In the genomic region with DNA sequence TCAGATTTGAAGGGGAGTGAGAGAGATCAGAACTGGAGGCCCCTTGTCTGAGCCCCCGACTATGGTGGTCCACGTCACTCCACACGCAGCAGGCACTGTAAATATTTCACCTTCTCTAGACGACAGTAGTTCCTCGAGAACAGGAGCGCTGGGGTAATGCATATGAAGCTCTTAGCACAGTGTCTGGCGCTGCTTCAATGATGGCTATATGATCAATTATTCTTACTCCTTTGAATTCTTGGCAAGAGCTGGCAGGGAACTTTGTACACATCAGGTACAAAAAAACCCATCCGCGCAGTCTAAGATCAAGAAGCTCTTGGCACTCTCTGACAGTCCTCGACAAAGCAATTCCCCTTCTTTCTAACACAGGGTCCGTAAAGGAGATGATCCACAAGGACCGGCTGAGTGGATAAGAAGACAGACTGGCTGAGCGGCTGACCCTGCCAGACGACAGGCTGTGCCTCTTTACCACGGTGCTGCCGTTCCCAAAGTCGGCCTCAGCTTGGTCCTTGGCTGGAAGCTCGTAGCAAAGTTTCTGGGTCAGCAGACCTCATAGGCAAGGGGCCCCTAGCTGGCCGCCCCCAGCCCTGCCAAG, we compare ENCODE assay signal across 8 cellular contexts. TPM values are rescaled to one million over a fixed set of nuclear protein-coding genes. Genes with fewer than 3 reads are reported as not detected.
DNase-seq lines count a peak whose midpoint lies in the region; ATAC-seq, FAIRE-seq and TF ChIP-seq lines count a peak whose summit lies in the region.

No MANE protein-coding gene starts in this region.

- H3K4me3 ChIP-seq in KMS-11 (IDR thresholded peaks at IDR 0.05; ENCODE audit: insufficient read depth, low read depth, low read length) (no peak overlapping the region), mammary epithelial cell (replicated peaks in 1 of 3; ENCODE audit: insufficient read depth in 1 of 3, low read depth in 2 of 3, low read length in 3 of 3) (no peak overlapping the region)

- FAIRE-seq in GM12891 (lab: Jason Lieb, UNC), result peak; percentile 35

- H3K9ac ChIP-seq in KMS-11 (peak overlapping the region; percentile 93), mammary epithelial cell (ENCODE audit: insufficient read depth, low read length) (no peak overlapping the region)

- TF ChIP-seq CTCF in KMS-11 (conservative IDR thresholded peaks at IDR 0.05; ENCODE audit: low read depth, low read length) (no peak), mammary epithelial cell (conservative IDR thresholded peaks at IDR 0.05 in 1 of 2, IDR thresholded peaks at IDR 0.05 in 1 of 2; ENCODE audit: extremely low read depth in 1 of 2, insufficient read depth in 1 of 2, low read depth in 1 of 2, low read length in 2 of 2) (no peak)

- in situ Hi-C loops in mammary epithelial cell (cut with MboI; ENCODE audit: low sequenced_read_pairs in 2 of 2), result loop anchor here in 1 of 2 donors (10.0 kb wide), 1 partner anchor 46 kb away; no protein-coding TSS in a partner anchor

- dilution Hi-C loops in mammary epithelial cell (cut with HindIII; ENCODE audit: low sequenced_read_pairs), result loop anchor here (5.0 kb wide), 1 partner anchor 48 kb away; no protein-coding TSS in a partner anchor

- H3K9me3 ChIP-seq in mammary epithelial cell (replicated peaks; ENCODE audit: insufficient read depth, low read length), result no peaks in the 10 kb centered on the region

- intact Hi-C loops in mammary epithelial cell (cut with micrococcal nuclease), result loop anchor here (2.0 kb wide), 1 partner anchor 30 kb away; no protein-coding TSS in a partner anchor

- H3K27ac Mint-ChIP-seq in memory B cell, result peak overlapping the region; percentile 97

- H3K4me2 ChIP-seq in KMS-11 (peak overlapping the region; percentile 65), mammary epithelial cell (ENCODE audit: insufficient read depth, low read depth, low read length) (peak overlapping the region; percentile 83)

- peaks cover 4% of the 10 kb centered on the region for H3K36me3 Mint-ChIP-seq in memory B cell

- ATAC-seq in memory B cell (ENCODE audit: low read depth) (no peak), HG03135 (IDR thresholded peaks at IDR 0.05; ENCODE audit: unreplicated experiment) (no peak)

- H3K9me3 Mint-ChIP-seq in memory B cell, result no peaks in the 10 kb centered on the region

- DNase-seq in GM12891 (ENCODE audit: insufficient read length, low spot score) (no peak), mammary epithelial cell (no peak), memory B cell (ENCODE audit: low spot score in 2 of 2) (no peak), NCI-H2081 (lab: John Stamatoyannopoulos, UW) (no peak)
- no peak for DNase-seq in effector CD4-positive, alpha-beta T cell
- no peak for DNase-seq in activated CD8-positive, alpha-beta memory T cell treated with anti-CD3 and anti-CD28 coated beads, Interleukin-2, amount 50 U/mL, for 48 hours

- H3K36me3 ChIP-seq in KMS-11 (ENCODE audit: insufficient read depth), result no peaks in the 10 kb centered on the region
- H3K36me3 ChIP-seq in mammary epithelial cell (ENCODE audit: insufficient read depth, low read length), result no peaks in the 10 kb centered on the region

- no TSS peak for BruUV-seq in mammary epithelial cell (replicated peaks; lab: Mats Ljungman, UMichigan)

- H4K20me1 ChIP-seq in KMS-11 (ENCODE audit: insufficient read depth), result no peaks in the 10 kb centered on the region
- no peaks in the 10 kb centered on the region for H4K20me1 ChIP-seq in mammary epithelial cell (ENCODE audit: insufficient read depth, low read length)

- 54% methylated on average over 17 of the region's 19 CpGs for WGBS in mammary epithelial cell (ENCODE audit: low coverage, missing lambda C conversion rate)

- H3K27me3 Mint-ChIP-seq in memory B cell, result no peaks in the 10 kb centered on the region

- peak overlapping the region; percentile 96 for H3K4me3 Mint-ChIP-seq in memory B cell

- H3K4me1 ChIP-seq in KMS-11 (ENCODE audit: low read depth, poor library complexity, severe bottlenecking) (peaks cover 20% of the 10 kb centered on the region), mammary epithelial cell (ENCODE audit: insufficient read depth, low read length) (peaks cover 5% of the 10 kb centered on the region)

- H3K79me2 ChIP-seq in KMS-11 (ENCODE audit: insufficient read depth, low read depth) (peaks cover 19% of the 10 kb centered on the region; the same call in 1 of the 2 replicates), mammary epithelial cell (ENCODE audit: insufficient read depth, low read length) (no peaks in the 10 kb centered on the region)

- H3K4me1 Mint-ChIP-seq in memory B cell, result peaks cover 50% of the 10 kb centered on the region

- CTCF ChIA-PET in mammary epithelial cell (lab: Charles Lee; ENCODE audit: low non-redundant PET), result interaction anchor here (0.9 kb wide), 1 partner anchor 30 kb away, joined by 6 read pairs; no protein-coding TSS in a partner anchor

- peak overlapping the region; percentile 93 for H2AFZ ChIP-seq in KMS-11 (ENCODE audit: low read depth)
- H2AFZ ChIP-seq in mammary epithelial cell (ENCODE audit: low read depth, low read length), result peak overlapping the region; percentile 87

- no peak for TF ChIP-seq POLR2A in GM12891 (IDR thresholded peaks at IDR 0.05; ENCODE audit: low read depth, low read length)

- no peaks in the 10 kb centered on the region for H3K27me3 ChIP-seq in KMS-11 (ENCODE audit: insufficient read depth, low read depth)
- peaks cover 4% of the 10 kb centered on the region for H3K27me3 ChIP-seq in mammary epithelial cell (ENCODE audit: insufficient read depth, low read length)

- H3K27ac ChIP-seq in KMS-11, result peak overlapping the region; percentile 70
- H3K27ac ChIP-seq in mammary epithelial cell (ENCODE audit: insufficient read depth, low read depth, low read length), result no peak overlapping the region

TF ChIP-seq in GM12891, 5 proteins besides CTCF, POLR2A, EP300 and RAD21:
- TF ChIP-seq POU2F2 (IDR thresholded peaks at IDR 0.05; ENCODE audit: low read depth, low read length) (no peak), TAF1 (IDR thresholded peaks at IDR 0.05; ENCODE audit: low read depth, low read length) (no peak), PAX5 (IDR thresholded peaks at IDR 0.05; ENCODE audit: insufficient read depth, low read length, severe bottlenecking) (no peak), SPI1 (IDR thresholded peaks at IDR 0.05; ENCODE audit: low read depth, low read length) (no peak), POLR2AphosphoS5 (IDR thresholded peaks at IDR 0.05; ENCODE audit: low read depth, low read length) (no peak)

RNA-seq across cellular contexts. Expression of a gene that starts 0.5 kb away (rescaled TPM):
- polyA plus RNA-seq in GM12891 (2012; ENCODE audit: low read depth, missing spikeins), result 22.1 TPM
- 1 to 10 TPM in 1 of 2 donors, not detected in 1; 1.1 TPM for total RNA-seq in mammary epithelial cell
- polyA plus RNA-seq in mammary epithelial cell, result 0.24 TPM
- not detected for polyA minus RNA-seq in mammary epithelial cell
